In genomic region chr4:31545330-31545729, GRCh38 we compare ENCODE assay signal across 16 cellular contexts.
DNase-seq lines count a peak whose midpoint lies in the region; ATAC-seq and TF ChIP-seq lines count a peak whose summit lies in the region.
"Had no signal": no experiment of that assay in that cellular context is flagged by ENCODE, and none has a peak within 500 bp of the region (broad histone marks: within the 10 kb centered on the region; RNA-seq: fewer than 3 reads in every experiment).

No MANE protein-coding gene starts in this region.

- H3K4me3 Mint-ChIP-seq in GM23338, result no peak overlapping the region
- H3K4me3 Mint-ChIP-seq: CD4-positive, alpha-beta memory T cell; HFFc6; IgD-negative memory B cell had no signal

- no peaks in the 10 kb centered on the region for H3K4me1 Mint-ChIP-seq in GM23338
- H3K4me1 Mint-ChIP-seq: CD4-positive, alpha-beta memory T cell; IgD-negative memory B cell had no signal

- H3K36me3 Mint-ChIP-seq in GM23338 (ENCODE audit: low read depth), result no peaks in the 10 kb centered on the region
- H3K36me3 Mint-ChIP-seq: CD4-positive, alpha-beta memory T cell; IgD-negative memory B cell had no signal

- H3K9me3 ChIP-seq in HCT116 (ENCODE audit: control insufficient read depth in 1 of 2, insufficient read depth in 1 of 2, low read depth in 1 of 2, low read length in 2 of 2) (0 out of 4 replicates have a peak, but pooled peaks cover 0 to under 1% of the 10 kb centered on the region in 2 experiments), neuron (ENCODE audit: low read length) (no peaks in the 10 kb centered on the region)
- H3K9me3 ChIP-seq: A549, BE2C, HAP-1 had no signal

- H2AFZ ChIP-seq in GM23338, result peak overlapping the region; percentile 28; the same call in 1 of the 2 replicates
- peak overlapping the region; percentile 3 for H2AFZ ChIP-seq in HCT116 (ENCODE audit: low read depth, low read length, poor library complexity, severe bottlenecking)
- H2AFZ ChIP-seq in neuron (ENCODE audit: low read depth, low read length), result peak overlapping the region; percentile 4

- no peaks in the 10 kb centered on the region for H3K27me3 ChIP-seq in GM23338 (ENCODE audit: insufficient read depth)
- no peaks in the 10 kb centered on the region for H3K27me3 ChIP-seq in HCT116 (ENCODE audit: insufficient read depth, low read length)
- H3K27me3 ChIP-seq in neuron (ENCODE audit: insufficient read depth, low read length), result no peaks in the 10 kb centered on the region
- H3K27me3 ChIP-seq: BE2C had no signal

- BruUV-seq in HCT116 (replicated peaks; lab: Mats Ljungman, UMichigan), result no TSS peak

- CTCF ChIA-PET in HCT116 (lab: Charles Lee), result no interaction called here

- RAD21 ChIA-PET in HCT116 (lab: Charles Lee; ENCODE audit: low non-redundant PET in 1 of 2, low total read pairs in 2 of 2, uncharacterized antibody in 2 of 2, unreplicated experiment in 2 of 2), result no interaction called here

- H3K27me3 Mint-ChIP-seq in GM23338 (ENCODE audit: insufficient read depth, low read depth, poor library complexity), result no peaks in the 10 kb centered on the region
- H3K27me3 Mint-ChIP-seq: CD4-positive, alpha-beta memory T cell; IgD-negative memory B cell had no signal

- no peaks in the 10 kb centered on the region for H3K9me3 Mint-ChIP-seq in GM23338
- H3K9me3 Mint-ChIP-seq: IgD-negative memory B cell had no signal

- H3K27ac ChIP-seq in GM23338 (ENCODE audit: low read depth) (no peak overlapping the region), HCT116 (ENCODE audit: low read depth, low read length) (no peak overlapping the region)
- H3K27ac ChIP-seq: A549, C4-2B had no signal

- no peak for TF ChIP-seq POLR2A in HCT116 (IDR thresholded peaks at IDR 0.05; ENCODE audit: borderline replicate concordance, extremely low read depth, insufficient read depth, insufficient read length)

- intact Hi-C loops in HCT116 (cut with micrococcal nuclease), result no loop called here

- TF ChIP-seq RAD21 in HCT116 (IDR thresholded peaks at IDR 0.05; ENCODE audit: low read depth), result no peak

- DNase-seq in GM23338 (ENCODE audit: low spot score), result no peak
- DNase-seq in HCT116 (ENCODE audit: low read depth, low spot score), result no peak
- peak; percentile 34 for DNase-seq in epithelial cell of esophagus (ENCODE audit: low read depth)
- DNase-seq: BE2C; CD4-positive, alpha-beta memory T cell; DMS79 treated with DMSO at 0.1 percent for 48 hours; EL; GOT3; HFFc6 had no signal

- H3F3A ChIP-seq in GM23338 (replicated peaks; ENCODE audit: low read depth), result no peaks in the 10 kb centered on the region

- no peaks in the 10 kb centered on the region for H3K4me1 ChIP-seq in GM23338 (ENCODE audit: insufficient read depth)
- no peaks in the 10 kb centered on the region for H3K4me1 ChIP-seq in HCT116 (ENCODE audit: control insufficient read depth in 1 of 2, insufficient read depth in 2 of 2, low read length in 2 of 2)
- H3K4me1 ChIP-seq in neuron (ENCODE audit: insufficient read depth, low read length), result peaks cover 5% of the 10 kb centered on the region
- H3K4me1 ChIP-seq: A549, BE2C, HAP-1 had no signal

- H4K20me1 ChIP-seq in GM23338 (replicated peaks; ENCODE audit: insufficient read depth) (no peaks in the 10 kb centered on the region), HCT116 (ENCODE audit: insufficient read depth) (no peaks in the 10 kb centered on the region)

- POLR2A ChIA-PET in HCT116 (lab: Charles Lee), result no interaction called here

- TF ChIP-seq CTCF in GM23338 (conservative IDR thresholded peaks at IDR 0.05; ENCODE audit: low read depth in 2 of 2), result no peak
- no peak for TF ChIP-seq CTCF in HCT116 (IDR thresholded peaks at IDR 0.05 in 2 of 3, conservative IDR thresholded peaks at IDR 0.05 in 1 of 3; ENCODE audit: borderline replicate concordance in 1 of 3, insufficient read depth in 1 of 3, low read depth in 2 of 3, low read length in 2 of 3)
- TF ChIP-seq CTCF in epithelial cell of esophagus (IDR thresholded peaks at IDR 0.05; ENCODE audit: insufficient read depth, low read depth, low read length, missing control alignments), result no peak

- H3K9me2 ChIP-seq in GM23338 (ENCODE audit: insufficient read depth), result no peaks in the 10 kb centered on the region
- no peaks in the 10 kb centered on the region; the same call in 1 of the 2 replicates for H3K9me2 ChIP-seq in HCT116 (ENCODE audit: insufficient read depth)

- no peak overlapping the region for H3K9ac ChIP-seq in HCT116 (ENCODE audit: low read length)

- H3K27ac Mint-ChIP-seq in GM23338, result no peak overlapping the region
- H3K27ac Mint-ChIP-seq: CD4-positive, alpha-beta memory T cell; HFFc6; IgD-negative memory B cell had no signal

- ATAC-seq in GM23338, result no peak
- ATAC-seq in HCT116, result no peak
- no peak for ATAC-seq in HG03039 (IDR thresholded peaks at IDR 0.05; ENCODE audit: unreplicated experiment)
- ATAC-seq in HG02840 (IDR thresholded peaks at IDR 0.05; ENCODE audit: low FRiP score, unreplicated experiment), result no peak
- ATAC-seq: A549 had no signal

- H3K4me2 ChIP-seq in GM23338 (no peak overlapping the region), HCT116 (ENCODE audit: low read length) (no peak overlapping the region)
- H3K4me2 ChIP-seq: A549 had no signal

- H3K79me2 ChIP-seq in GM23338 (replicated peaks; ENCODE audit: insufficient read depth) (no peaks in the 10 kb centered on the region), HCT116 (ENCODE audit: insufficient read depth, low read length) (no peaks in the 10 kb centered on the region)

- H3K4me3 ChIP-seq in GM23338, result no peak overlapping the region
- no peak overlapping the region for H3K4me3 ChIP-seq in HCT116 (replicated peaks in 1 of 2; ENCODE audit: low read depth in 1 of 2, low read length in 2 of 2)
- H3K4me3 ChIP-seq in epithelial cell of esophagus (ENCODE audit: low read length), result no peak overlapping the region
- H3K4me3 ChIP-seq in neuron (ENCODE audit: low read length), result no peak overlapping the region
- H3K4me3 ChIP-seq: A549, HAP-1 had no signal

- no peaks in the 10 kb centered on the region for H3K36me3 ChIP-seq in GM23338 (ENCODE audit: insufficient read depth)
- H3K36me3 ChIP-seq in HCT116 (ENCODE audit: control insufficient read depth in 1 of 2, insufficient read depth in 2 of 2, low read length in 2 of 2), result no peaks in the 10 kb centered on the region
- H3K36me3 ChIP-seq in neuron (ENCODE audit: insufficient read depth, low read length), result no peaks in the 10 kb centered on the region
- H3K36me3 ChIP-seq: BE2C, HAP-1 had no signal

TF ChIP-seq in GM23338, 12 proteins besides CTCF, POLR2A, EP300 and RAD21 (continues in another document):
- no peak for TF ChIP-seq EZH2phosphoT487 (IDR thresholded peaks at IDR 0.05; ENCODE audit: unreplicated experiment)
- no peak for TF ChIP-seq POLR2AphosphoS5 (IDR thresholded peaks at IDR 0.05; ENCODE audit: low read depth)
- no peak for TF ChIP-seq JUNB (IDR thresholded peaks at IDR 0.05; ENCODE audit: unreplicated experiment)
- no peak for TF ChIP-seq ZNF331 (CRISPR knock-in tag; IDR thresholded peaks at IDR 0.05; ENCODE audit: low read depth)
- no peak for TF ChIP-seq STAT1 (IDR thresholded peaks at IDR 0.05; ENCODE audit: unreplicated experiment)
- TF ChIP-seq ZNF114 (CRISPR knock-in tag; IDR thresholded peaks at IDR 0.05), result no peak
- no peak for TF ChIP-seq EZH2 (IDR thresholded peaks at IDR 0.05; ENCODE audit: low read depth, unreplicated experiment)

TF ChIP-seq in HCT116, 20 proteins besides CTCF, POLR2A, EP300 and RAD21 (continues in another document):
- TF ChIP-seq ZBTB33 (IDR thresholded peaks at IDR 0.05; ENCODE audit: extremely low read depth, insufficient replicate concordance, low read length) (no peak), FOSL1 (IDR thresholded peaks at IDR 0.05; ENCODE audit: low read depth) (no peak), EZH2 (IDR thresholded peaks at IDR 0.05) (no peak), EZH2phosphoT487 (IDR thresholded peaks at IDR 0.05; ENCODE audit: borderline replicate concordance) (no peak), EGR1 (IDR thresholded peaks at IDR 0.05; ENCODE audit: low read depth) (no peak), YY1 (IDR thresholded peaks at IDR 0.05; ENCODE audit: extremely low read depth, insufficient replicate concordance, low read depth, low read length) (no peak), ZFX (IDR thresholded peaks at IDR 0.05) (no peak), SIN3A (IDR thresholded peaks at IDR 0.05; ENCODE audit: low read depth) (no peak), SP1 (IDR thresholded peaks at IDR 0.05; ENCODE audit: low read depth) (no peak), ZNF274 (IDR thresholded peaks at IDR 0.05; ENCODE audit: low read depth, low read length) (no peak), TCF7L2 (IDR thresholded peaks at IDR 0.05; ENCODE audit: borderline replicate concordance, extremely low read depth, insufficient read depth, insufficient read length) (no peak), CBX3 (IDR thresholded peaks at IDR 0.05; ENCODE audit: low read depth) (no peak), SRF (IDR thresholded peaks at IDR 0.05; ENCODE audit: low read depth) (no peak), CEBPB (IDR thresholded peaks at IDR 0.05; ENCODE audit: low read depth) (no peak), JUND (IDR thresholded peaks at IDR 0.05) (no peak)
- TF ChIP-seq, protein P1, sequence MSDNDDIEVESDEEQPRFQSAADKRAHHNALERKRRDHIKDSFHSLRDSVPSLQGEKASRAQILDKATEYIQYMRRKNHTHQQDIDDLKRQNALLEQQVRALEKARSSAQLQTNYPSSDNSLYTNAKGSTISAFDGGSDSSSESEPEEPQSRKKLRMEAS (IDR thresholded peaks at IDR 0.05), result no peak
- TF ChIP-seq, protein P2, sequence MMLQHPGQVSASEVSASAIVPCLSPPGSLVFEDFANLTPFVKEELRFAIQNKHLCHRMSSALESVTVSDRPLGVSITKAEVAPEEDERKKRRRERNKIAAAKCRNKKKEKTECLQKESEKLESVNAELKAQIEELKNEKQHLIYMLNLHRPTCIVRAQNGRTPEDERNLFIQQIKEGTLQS (IDR thresholded peaks at IDR 0.05), result no peak
